7 cellular contexts compared by ENCODE assay signal in genomic region chr6:13573255-13573654, GRCh38. TPM values are rescaled to one million over a fixed set of nuclear protein-coding genes. Genes with fewer than 3 reads are reported as not detected.
DNase-seq lines count a peak whose midpoint lies in the region; ATAC-seq lines count a peak whose summit lies in the region.

No MANE protein-coding gene starts in this region.

- ATAC-seq in activated T-helper 17 cell treated with anti-CD3 and anti-CD28 coated beads, Interleukin-2, amount 50 U/mL, for 72 hours (replicated peaks) = no peak
- no peak for ATAC-seq in stimulated activated memory B cell treated with anti-CD40 and anti-IgM and Interleukin-4, amounts not matched to agents 10 μg/mL and 1 μg/mL and 100 μg/mL, for 72 hours
- no peak for ATAC-seq in GM18858 (IDR thresholded peaks at IDR 0.05; ENCODE audit: unreplicated experiment)

- H3K9me3 Mint-ChIP-seq in activated T-helper 17 cell treated with anti-CD3 and anti-CD28 coated beads, Interleukin-2, amount 50 U/mL, for 72 hours = no peaks in the 10 kb centered on the region
- H3K9me3 Mint-ChIP-seq in stimulated activated memory B cell treated with anti-CD40 and anti-IgM and Interleukin-4, amounts not matched to agents 10 μg/mL and 1 μg/mL and 100 μg/mL, for 72 hours = no peaks in the 10 kb centered on the region

- peaks cover 8% of the 10 kb centered on the region for H3K4me1 Mint-ChIP-seq in activated T-helper 17 cell treated with anti-CD3 and anti-CD28 coated beads, Interleukin-2, amount 50 U/mL, for 72 hours
- H3K4me1 Mint-ChIP-seq in stimulated activated memory B cell treated with anti-CD40 and anti-IgM and Interleukin-4, amounts not matched to agents 10 μg/mL and 1 μg/mL and 100 μg/mL, for 72 hours = peaks cover 29% of the 10 kb centered on the region

- H3K4me1 ChIP-seq in HUES48 (ENCODE audit: control insufficient read depth, insufficient read depth, low read length) = peaks cover 7% of the 10 kb centered on the region

- peak overlapping the region; percentile 98 for H3K27ac ChIP-seq in HUES48 (ENCODE audit: low read depth, low read length)

- H3K27me3 Mint-ChIP-seq in activated T-helper 17 cell treated with anti-CD3 and anti-CD28 coated beads, Interleukin-2, amount 50 U/mL, for 72 hours = no peaks in the 10 kb centered on the region
- H3K27me3 Mint-ChIP-seq in stimulated activated memory B cell treated with anti-CD40 and anti-IgM and Interleukin-4, amounts not matched to agents 10 μg/mL and 1 μg/mL and 100 μg/mL, for 72 hours = no peaks in the 10 kb centered on the region

- DNase-seq in stimulated activated CD4-positive, alpha-beta T cell treated with anti-CD3 and anti-CD28 coated beads, Interleukin-4, amount 100 ng/mL, for 24 hours = no peak
- no peak for DNase-seq in G401 (ENCODE audit: low spot score)

- peak overlapping the region; percentile 71 for H3K9ac ChIP-seq in HUES48 (ENCODE audit: low read depth, low read length)

- H3K4me3 ChIP-seq in HUES48 (ENCODE audit: low read depth, low read length) (peak overlapping the region; percentile 80), iPS-18c (ENCODE audit: insufficient read depth, low read depth, low read length) (peak overlapping the region; percentile 85; the same call in 1 of the 2 replicates)

- H3K36me3 ChIP-seq in HUES48 (ENCODE audit: control insufficient read depth, insufficient read depth, low read length) = no peaks in the 10 kb centered on the region

- H3K27me3 ChIP-seq in HUES48 (ENCODE audit: control insufficient read depth, insufficient read depth, low read length) = no peaks in the 10 kb centered on the region

- peak overlapping the region; percentile 94 for H3K27ac Mint-ChIP-seq in activated T-helper 17 cell treated with anti-CD3 and anti-CD28 coated beads, Interleukin-2, amount 50 U/mL, for 72 hours
- H3K27ac Mint-ChIP-seq in stimulated activated memory B cell treated with anti-CD40 and anti-IgM and Interleukin-4, amounts not matched to agents 10 μg/mL and 1 μg/mL and 100 μg/mL, for 72 hours = peak overlapping the region; percentile 96

- H3K4me3 Mint-ChIP-seq in activated T-helper 17 cell treated with anti-CD3 and anti-CD28 coated beads, Interleukin-2, amount 50 U/mL, for 72 hours = peak overlapping the region; percentile 93
- peak overlapping the region; percentile 97 for H3K4me3 Mint-ChIP-seq in stimulated activated memory B cell treated with anti-CD40 and anti-IgM and Interleukin-4, amounts not matched to agents 10 μg/mL and 1 μg/mL and 100 μg/mL, for 72 hours

- peaks cover 8% of the 10 kb centered on the region for H3K36me3 Mint-ChIP-seq in activated T-helper 17 cell treated with anti-CD3 and anti-CD28 coated beads, Interleukin-2, amount 50 U/mL, for 72 hours (ENCODE audit: low read depth)
- H3K36me3 Mint-ChIP-seq in stimulated activated memory B cell treated with anti-CD40 and anti-IgM and Interleukin-4, amounts not matched to agents 10 μg/mL and 1 μg/mL and 100 μg/mL, for 72 hours = no peaks in the 10 kb centered on the region

- in situ Hi-C loops in G401 (cut with HindIII; ENCODE audit: low sequenced_read_pairs) = no loop called here

- H3K9me3 ChIP-seq in HUES48 (ENCODE audit: control insufficient read depth, insufficient read depth, low read length) = no peaks in the 10 kb centered on the region
- H3K9me3 ChIP-seq in iPS-18c (ENCODE audit: control insufficient read depth, insufficient read depth, low read length) = no peaks in the 10 kb centered on the region

RNA-seq across cellular contexts. Expression of gene SIRT5, which starts 1.1 kb away (rescaled TPM):
- total RNA-seq in activated T-helper 17 cell treated with anti-CD3 and anti-CD28 coated beads, Interleukin-2, amount 50 U/mL, for 72 hours = 1 to 10 TPM; 6.6 to 8.9 TPM
- total RNA-seq in G401 (2014; rRNA removed; shearing (Covaris generic)) = 9.7 and 13.9 TPM in 2 replicates

RNA-seq across cellular contexts. Expression of gene NOL7, which starts 41.9 kb away (rescaled TPM):
- 10 to 100 TPM; 50.4 to 92.5 TPM for total RNA-seq in activated T-helper 17 cell treated with anti-CD3 and anti-CD28 coated beads, Interleukin-2, amount 50 U/mL, for 72 hours
- 114 and 117 TPM in 2 replicates for total RNA-seq in G401 (2014; rRNA removed; shearing (Covaris generic))
